Comparison of ENCODE assay signal across 8 cellular contexts in the genomic region with DNA sequence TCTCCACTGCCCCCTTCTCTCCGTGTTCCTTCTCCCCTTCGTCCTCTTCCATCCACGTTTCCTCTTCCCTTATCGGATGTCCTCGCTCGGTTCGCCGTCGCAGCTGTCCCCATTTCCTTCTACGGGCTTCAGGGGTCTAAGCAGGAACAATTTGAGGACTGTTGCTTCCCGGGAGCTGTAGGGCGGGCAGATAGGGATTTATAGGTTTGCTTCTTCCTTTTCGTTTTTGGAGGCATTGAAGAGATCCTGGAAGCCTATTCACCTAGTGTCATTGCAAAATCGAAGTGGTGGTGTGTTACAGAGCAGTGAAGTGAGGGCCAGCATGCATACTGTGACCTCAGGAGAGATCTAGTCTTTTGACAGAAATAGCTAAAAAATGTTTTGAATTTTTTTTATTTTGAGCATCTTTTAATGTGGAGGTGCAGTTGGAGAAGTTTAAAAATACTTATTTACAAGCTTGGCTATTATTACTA. TPM values are rescaled to one million over a fixed set of nuclear protein-coding genes. Genes with fewer than 3 reads are reported as not detected.
DNase-seq lines count a peak whose midpoint lies in the region; ATAC-seq and TF ChIP-seq lines count a peak whose summit lies in the region.

No MANE protein-coding gene starts in this region.

- H3K9ac ChIP-seq in HUES6 (ENCODE audit: low read length): peak overlapping the region; percentile 81

- H3K9me3 Mint-ChIP-seq in CD8-positive, alpha-beta T cell: no peaks in the 10 kb centered on the region
- H3K9me3 Mint-ChIP-seq in activated T-helper 17 cell treated with anti-CD3 and anti-CD28 coated beads, Interleukin-2, amount 50 U/mL, for 72 hours: no peaks in the 10 kb centered on the region

- peaks cover 16% of the 10 kb centered on the region for H3K4me1 ChIP-seq in CD8-positive, alpha-beta T cell (ENCODE audit: insufficient read depth, low read length)
- H3K4me1 ChIP-seq in HUES6 (ENCODE audit: control insufficient read depth, insufficient read depth, low read length) (peaks cover 16% of the 10 kb centered on the region; the same call in 1 of the 2 replicates), right atrium auricular region (peaks cover 0 to 20% of the 10 kb centered on the region in 2 donors)

- peak overlapping the region; percentile 84 for H3K27ac Mint-ChIP-seq in CD8-positive, alpha-beta T cell
- peak overlapping the region; percentile 87 for H3K27ac Mint-ChIP-seq in activated T-helper 17 cell treated with anti-CD3 and anti-CD28 coated beads, Interleukin-2, amount 50 U/mL, for 72 hours

- POLR2A ChIA-PET in CD8-positive, alpha-beta T cell (lab: Charles Lee): interaction anchor here (4.0 kb wide), 1 partner anchor 24 kb away, joined by 27 read pairs; no protein-coding TSS in a partner anchor

- no peak for ATAC-seq in CD8-positive, alpha-beta T cell
- ATAC-seq in activated T-helper 17 cell treated with anti-CD3 and anti-CD28 coated beads, Interleukin-2, amount 50 U/mL, for 72 hours (replicated peaks): no peak
- no peak for ATAC-seq in GM18909 (IDR thresholded peaks at IDR 0.05; ENCODE audit: poor library complexity, unreplicated experiment)

- no peak for TF ChIP-seq CTCF in CD8-positive, alpha-beta T cell (IDR thresholded peaks at IDR 0.05)
- TF ChIP-seq CTCF in right atrium auricular region (IDR thresholded peaks at IDR 0.05) (no peak), retinal pigment epithelial cell (conservative IDR thresholded peaks at IDR 0.05; ENCODE audit: low read depth, low read length) (no peak)

- no peaks in the 10 kb centered on the region for H3K27me3 ChIP-seq in CD8-positive, alpha-beta T cell (ENCODE audit: insufficient read depth, low read length)
- no peaks in the 10 kb centered on the region for H3K27me3 ChIP-seq in HUES6 (ENCODE audit: control insufficient read depth, insufficient read depth, low read length)
- H3K27me3 ChIP-seq in right atrium auricular region: no peaks in the 10 kb centered on the region

- DNase-seq in CD8-positive, alpha-beta T cell: peak in 1 of 7 experiments; percentile 14
- DNase-seq in right atrium auricular region (ENCODE audit: low spot score) (no peak), retinal pigment epithelial cell (ENCODE audit: low read depth) (no peak), NCI-H1436 treated with DMSO at 0.1 percent for 48 hours (lab: John Stamatoyannopoulos, UW) (no peak), foreskin melanocyte (no peak)

- intact Hi-C loops in CD8-positive, alpha-beta T cell (cut with DNase I, micrococcal nuclease): loop anchor here (2.0 to 10.0 kb wide), 12 partner anchors 14 to 1208 kb away; partner anchors contain the start of genes CPT2 (in 2 of the 2), BTF3L4 (in 1 of the 2), ECHDC2 (in 1 of the 2) and EPS15 (in 1 of the 2)

- H3K27me3 Mint-ChIP-seq in CD8-positive, alpha-beta T cell (ENCODE audit: low read depth): peaks cover 3% of the 10 kb centered on the region
- H3K27me3 Mint-ChIP-seq in activated T-helper 17 cell treated with anti-CD3 and anti-CD28 coated beads, Interleukin-2, amount 50 U/mL, for 72 hours: no peaks in the 10 kb centered on the region

- H3K4me3 ChIP-seq in CD8-positive, alpha-beta T cell (ENCODE audit: low read depth, low read length): peak overlapping the region; percentile 56
- H3K4me3 ChIP-seq in HUES6 (ENCODE audit: low read depth, low read length) (peak overlapping the region; percentile 95), right atrium auricular region (peak overlapping the region; percentile 93), retinal pigment epithelial cell (ENCODE audit: low read length) (peak overlapping the region; percentile 87)

- peaks cover 14% of the 10 kb centered on the region for H3K36me3 Mint-ChIP-seq in CD8-positive, alpha-beta T cell
- H3K36me3 Mint-ChIP-seq in activated T-helper 17 cell treated with anti-CD3 and anti-CD28 coated beads, Interleukin-2, amount 50 U/mL, for 72 hours (ENCODE audit: low read depth): no peaks in the 10 kb centered on the region

- H3K9me3 ChIP-seq in CD8-positive, alpha-beta T cell (ENCODE audit: low read length): no peaks in the 10 kb centered on the region
- H3K9me3 ChIP-seq in HUES6 (ENCODE audit: control insufficient read depth, insufficient read depth, low read depth, low read length) (no peaks in the 10 kb centered on the region), right atrium auricular region (no peaks in the 10 kb centered on the region)

- peak overlapping the region; percentile 90 for H3K4me3 Mint-ChIP-seq in CD8-positive, alpha-beta T cell
- H3K4me3 Mint-ChIP-seq in activated T-helper 17 cell treated with anti-CD3 and anti-CD28 coated beads, Interleukin-2, amount 50 U/mL, for 72 hours: peak overlapping the region; percentile 91

- peaks cover 42% of the 10 kb centered on the region for H3K4me1 Mint-ChIP-seq in CD8-positive, alpha-beta T cell (ENCODE audit: low read depth)
- peaks cover 14% of the 10 kb centered on the region for H3K4me1 Mint-ChIP-seq in activated T-helper 17 cell treated with anti-CD3 and anti-CD28 coated beads, Interleukin-2, amount 50 U/mL, for 72 hours

- no peaks in the 10 kb centered on the region for H3K36me3 ChIP-seq in CD8-positive, alpha-beta T cell (ENCODE audit: insufficient read depth, low read length)
- H3K36me3 ChIP-seq in HUES6 (ENCODE audit: control insufficient read depth, insufficient read depth, low read length) (peaks cover 5% of the 10 kb centered on the region), right atrium auricular region (peaks cover 6% of the 10 kb centered on the region)

- peak overlapping the region; percentile 48 for H3K27ac ChIP-seq in CD8-positive, alpha-beta T cell (ENCODE audit: low read depth, low read length)
- no peak overlapping the region for H3K27ac ChIP-seq in HUES6 (ENCODE audit: low read depth, low read length)
- peak overlapping the region; percentile 89 to 92 for H3K27ac ChIP-seq in right atrium auricular region

- CTCF ChIA-PET in CD8-positive, alpha-beta T cell (lab: Charles Lee): interaction anchor here (1.6 to 2.2 kb wide), 2 partner anchors 11 to 21 kb away, joined by 6 to 7 read pairs; no protein-coding TSS in a partner anchor

RNA-seq across cellular contexts. Expression of gene ZYG11B, which starts 0.9 kb away (rescaled TPM):
- total RNA-seq in CD8-positive, alpha-beta T cell: 10 to 100 TPM in 1 of 2 experiments, 1 to 10 TPM in 1; 9.8 to 10.4 TPM
- 10 to 100 TPM; 10.0 to 12.7 TPM for total RNA-seq in activated T-helper 17 cell treated with anti-CD3 and anti-CD28 coated beads, Interleukin-2, amount 50 U/mL, for 72 hours
- total RNA-seq in right atrium auricular region: 10 to 100 TPM; 44.1 to 70.7 TPM

RNA-seq across cellular contexts. Expression of gene COA7, which starts 29.0 kb away (rescaled TPM):
- 1 to 10 TPM in 1 of 2 experiments, under 1 TPM in 1; 0.94 to 1.8 TPM for total RNA-seq in CD8-positive, alpha-beta T cell
- total RNA-seq in activated T-helper 17 cell treated with anti-CD3 and anti-CD28 coated beads, Interleukin-2, amount 50 U/mL, for 72 hours: 10 to 100 TPM; 13.7 to 32.8 TPM
- total RNA-seq in right atrium auricular region: 10 to 100 TPM in 1 of 2 donors, 1 to 10 TPM in 1; 8.7 to 10.6 TPM
